Comparison of ENCODE assay signal across 8 cellular contexts in the genomic region with DNA sequence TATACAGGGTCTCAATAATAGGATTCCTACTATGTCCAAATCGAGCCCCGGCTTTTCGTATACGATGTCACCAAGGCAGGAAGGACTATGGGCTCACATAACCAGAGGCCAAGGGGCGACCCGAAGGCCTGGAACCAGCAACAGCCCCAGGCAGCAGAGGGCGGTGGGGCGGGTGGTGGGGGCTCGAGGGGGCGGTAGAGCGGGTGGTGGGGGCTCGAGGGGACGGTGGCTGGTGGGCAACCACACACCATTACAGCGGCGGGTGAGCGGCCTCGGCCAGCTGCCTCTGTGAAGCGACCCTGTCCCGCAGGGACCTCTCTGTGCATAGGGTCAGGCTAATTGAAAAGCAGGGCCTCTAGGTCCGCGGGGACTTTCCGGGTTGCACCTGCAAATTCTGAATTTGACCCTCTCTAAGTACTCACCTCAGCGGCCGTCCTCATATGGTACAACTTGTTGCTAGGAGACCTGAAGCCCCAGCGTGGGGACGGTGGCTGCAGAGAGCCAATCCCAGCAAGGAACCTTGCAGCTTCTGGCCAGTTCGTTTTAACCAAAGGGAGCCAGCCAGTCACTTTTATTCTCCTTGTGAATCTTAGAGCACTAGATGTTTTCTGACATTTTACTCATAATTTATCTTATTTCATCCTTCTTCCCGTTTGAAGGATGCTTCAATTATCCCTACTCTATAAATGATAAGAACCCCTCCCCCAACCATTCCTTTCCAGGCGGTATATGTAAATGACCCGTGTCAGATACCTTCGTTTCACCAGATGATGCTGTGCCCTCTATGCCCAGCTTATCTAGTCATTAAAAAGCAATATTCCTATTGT. TPM values are rescaled to one million over a fixed set of nuclear protein-coding genes. Genes with fewer than 3 reads are reported as not detected.
DNase-seq lines count a peak whose midpoint lies in the region; ATAC-seq and TF ChIP-seq lines count a peak whose summit lies in the region.

A gene with protein sequence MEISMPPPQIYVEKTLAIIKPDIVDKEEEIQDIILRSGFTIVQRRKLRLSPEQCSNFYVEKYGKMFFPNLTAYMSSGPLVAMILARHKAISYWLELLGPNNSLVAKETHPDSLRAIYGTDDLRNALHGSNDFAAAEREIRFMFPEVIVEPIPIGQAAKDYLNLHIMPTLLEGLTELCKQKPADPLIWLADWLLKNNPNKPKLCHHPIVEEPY (minus strand): TSS at position 480 of the 827 bp plus-strand sequence. CDS start 648 bp downstream, outside the sequence.

- H3K27me3 ChIP-seq in muscle layer of duodenum (ENCODE audit: low read depth, low read length): no peaks in the 10 kb centered on the region

- no peak for TF ChIP-seq CTCF in fibroblast of the aortic adventitia (IDR thresholded peaks at IDR 0.05; ENCODE audit: insufficient read depth, low read length)

- H3K4me3 ChIP-seq in fibroblast of the aortic adventitia (ENCODE audit: low read depth, low read length) (peak within 1 kb of the TSS; percentile 62), muscle layer of duodenum (ENCODE audit: low read depth in 1 of 2, low read length in 2 of 2) (peak within 1 kb of the TSS; percentile 53 to 62)

- peak; percentile 57 for ATAC-seq in HG02870 (IDR thresholded peaks at IDR 0.05; ENCODE audit: unreplicated experiment)

- H3K27ac ChIP-seq in muscle layer of duodenum (ENCODE audit: low read length): no peak within 1 kb of the TSS

- H3K4me1 ChIP-seq in muscle layer of duodenum (ENCODE audit: control insufficient read depth in 1 of 2, insufficient read depth in 2 of 2, low read length in 2 of 2): peaks cover 0 to 8% of the 10 kb centered on the region in 2 donors

- DNase-seq in C1 segment of cervical spinal cord (lab: John Stamatoyannopoulos, UW) (peak in 13 of 14 donors; percentile 10 to 83 (median 37)), SHP77 (lab: John Stamatoyannopoulos, UW) (peak; percentile 68 to 86), fibroblast of the aortic adventitia (ENCODE audit: low read depth) (peak; percentile 49), SW480 (ENCODE audit: low spot score) (no peak), GF-D8 (lab: John Stamatoyannopoulos, UW) (no peak)
- no peak for DNase-seq in central memory CD4-positive, alpha-beta T cell

- H3K9me3 ChIP-seq in muscle layer of duodenum (ENCODE audit: control insufficient read depth in 1 of 2, low read length in 2 of 2): no peaks in the 10 kb centered on the region

- H3K36me3 ChIP-seq in muscle layer of duodenum (ENCODE audit: control insufficient read depth in 1 of 2, insufficient read depth in 2 of 2, low read length in 2 of 2): no peaks in the 10 kb centered on the region

RNA-seq across cellular contexts. Expression of the gene that starts here (rescaled TPM):
- total RNA-seq in fibroblast of the aortic adventitia (ENCODE audit: low replicate concordance): 6.0 and 11.6 TPM in 2 replicates

Comparison
In these comparisons a context has a peak if more than half of its experiments do, and no peak if none do; other contexts are left out.
1. DNase-seq: peak in C1 segment of cervical spinal cord (13 of 14), SHP77 (2 of 2) and fibroblast of the aortic adventitia (single experiment); none in SW480 (single experiment), GF-D8 (single experiment) and central memory CD4-positive, alpha-beta T cell (single experiment).